ENCODE assay signal across 23 cellular contexts in genomic region chr7:129836983-129837382, GRCh38.
DNase-seq lines count a peak whose midpoint lies in the region; ATAC-seq and TF ChIP-seq lines count a peak whose summit lies in the region.
"Had no signal": no experiment of that assay in that cellular context is flagged by ENCODE, and none has a peak within 500 bp of the region (broad histone marks: within the 10 kb centered on the region; RNA-seq: fewer than 3 reads in every experiment).

No MANE protein-coding gene starts in this region.

- peaks cover 74% of the 10 kb centered on the region for H4K20me1 ChIP-seq in neural progenitor cell (ENCODE audit: low read depth)

- H3K36me3 ChIP-seq in HUES64 (ENCODE audit: insufficient read depth, low read length) = peaks cover 24% of the 10 kb centered on the region; the same call in 1 of the 2 replicates
- H3K36me3 ChIP-seq in endodermal cell (ENCODE audit: control insufficient read depth, insufficient read depth, low read length) = peaks cover 55% of the 10 kb centered on the region
- H3K36me3 ChIP-seq in neural progenitor cell = no peaks in the 10 kb centered on the region

- WGBS in HUES64 = 71% methylated on average over 2 of the region's 3 CpGs
- 60 to 90% methylated on average over 1 to 3 of the region's 3 CpGs for WGBS in endodermal cell (ENCODE audit: insufficient coverage in 1 of 2, insufficient read length in 1 of 2), 2 experiments

- peaks cover 33% of the 10 kb centered on the region for H3F3A ChIP-seq in neural progenitor cell (ENCODE audit: low read depth)

- no peak overlapping the region for H3K4me3 Mint-ChIP-seq in endodermal cell
- no peak overlapping the region for H3K4me3 Mint-ChIP-seq in neural progenitor cell
- H3K4me3 Mint-ChIP-seq: activated CD4-positive, alpha-beta memory T cell treated with anti-CD3 and anti-CD28 coated beads for 36 hours; nephron had no signal

- no peaks in the 10 kb centered on the region for H3K36me3 Mint-ChIP-seq in activated naive CD4-positive, alpha-beta T cell treated with anti-CD3 and anti-CD28 coated beads, Interleukin-2, amount 50 U/mL, for 72 hours
- peaks cover 34% of the 10 kb centered on the region for H3K36me3 Mint-ChIP-seq in endodermal cell (ENCODE audit: low read depth)
- H3K36me3 Mint-ChIP-seq in neural progenitor cell = peaks cover 21% of the 10 kb centered on the region

- no peak for DNase-seq in activated naive CD4-positive, alpha-beta T cell treated with anti-CD3 and anti-CD28 coated beads, Interleukin-2, amount 50 U/mL, for 72 hours (ENCODE audit: low spot score in 2 of 2)
- DNase-seq in activated naive CD4-positive, alpha-beta T cell treated with Interleukin-2 at 50 U/mL for 16 hours = no peak
- DNase-seq in endodermal cell (no peak), neural progenitor cell (ENCODE audit: low spot score) (no peak), putamen (ENCODE audit: low spot score) (no peak), NCI-H446 treated with DMSO at 0.1 percent for 48 hours (lab: John Stamatoyannopoulos, UW) (no peak)
- DNase-seq: activated CD4-positive, alpha-beta memory T cell treated with anti-CD3 and anti-CD28 coated beads for 36 hours; activated naive CD4-positive, alpha-beta T cell; activated T-cell treated with anti-CD3 and anti-CD28 coated beads for 4 hours; effector CD8-positive, alpha-beta T cell; gastrocnemius medialis; NCI-H1092 treated with DMSO at 0.1 percent for 48 hours; NCI-H2107; Peyer's patch; posterior cingulate gyrus; substantia nigra; WERI-Rb-1 had no signal

- H3K9ac ChIP-seq in HUES64 (ENCODE audit: low read depth, low read length) (no peak overlapping the region), endodermal cell (ENCODE audit: extremely low read depth, low read length, poor library complexity, severe bottlenecking) (no peak overlapping the region), neural progenitor cell (no peak overlapping the region)
- H3K9ac ChIP-seq: BLaER1 treated with 17β-estradiol and CSF1 and Interleukin-3, amounts not matched to agents 10 nM and 100 nM had no signal

- peak overlapping the region; percentile 51 to 53 for H3K27ac Mint-ChIP-seq in activated naive CD4-positive, alpha-beta T cell treated with anti-CD3 and anti-CD28 coated beads, Interleukin-2, amount 50 U/mL, for 72 hours
- H3K27ac Mint-ChIP-seq in endodermal cell (peak overlapping the region; percentile 17), neural progenitor cell (peak overlapping the region; percentile 51)
- H3K27ac Mint-ChIP-seq: activated CD4-positive, alpha-beta memory T cell treated with anti-CD3 and anti-CD28 coated beads for 36 hours had no signal

- peaks cover 20% of the 10 kb centered on the region for H3K79me2 ChIP-seq in neural progenitor cell (ENCODE audit: low read depth)

- H3K9me3 Mint-ChIP-seq in activated naive CD4-positive, alpha-beta T cell treated with anti-CD3 and anti-CD28 coated beads, Interleukin-2, amount 50 U/mL, for 72 hours = no peaks in the 10 kb centered on the region
- H3K9me3 Mint-ChIP-seq in endodermal cell (no peaks in the 10 kb centered on the region), neural progenitor cell (no peaks in the 10 kb centered on the region)
- H3K9me3 Mint-ChIP-seq: activated CD4-positive, alpha-beta memory T cell treated with anti-CD3 and anti-CD28 coated beads for 36 hours; nephron had no signal

- H3K9me3 ChIP-seq in HUES64 (ENCODE audit: insufficient read depth, low read depth, low read length) (no peaks in the 10 kb centered on the region), endodermal cell (ENCODE audit: control insufficient read depth, low read length) (no peaks in the 10 kb centered on the region), neural progenitor cell (ENCODE audit: low read depth) (no peaks in the 10 kb centered on the region)
- H3K9me3 ChIP-seq: BLaER1 treated with 17β-estradiol and CSF1 and Interleukin-3, amounts not matched to agents 10 nM and 100 nM; gastrocnemius medialis; Peyer's patch had no signal

- TF ChIP-seq CTCF in endodermal cell (conservative IDR thresholded peaks at IDR 0.05) = no peak
- no peak for TF ChIP-seq CTCF in neural progenitor cell (IDR thresholded peaks at IDR 0.05)

- H3K4me1 ChIP-seq in HUES64 (ENCODE audit: insufficient read depth, low read length) (peaks cover 60% of the 10 kb centered on the region), endodermal cell (ENCODE audit: control insufficient read depth, insufficient read depth, low read length) (peaks cover under 1% of the 10 kb centered on the region), neural progenitor cell (peaks cover 33% of the 10 kb centered on the region)
- H3K4me1 ChIP-seq: Peyer's patch had no signal

- H3K4me3 ChIP-seq in HUES64 (ENCODE audit: low read length) (no peak overlapping the region), endodermal cell (ENCODE audit: low read length) (no peak overlapping the region), neural progenitor cell (no peak overlapping the region)
- H3K4me3 ChIP-seq: BLaER1 treated with 17β-estradiol and CSF1 and Interleukin-3, amounts not matched to agents 10 nM and 100 nM; gastrocnemius medialis; Peyer's patch had no signal

- H3K4me2 ChIP-seq in neural progenitor cell = no peak overlapping the region

- H3K4me1 Mint-ChIP-seq in endodermal cell (peaks cover 8% of the 10 kb centered on the region), neural progenitor cell (peaks cover 20% of the 10 kb centered on the region)

- H2AFZ ChIP-seq in neural progenitor cell (replicated peaks) = no peak overlapping the region

- H3K27ac ChIP-seq in HUES64 (ENCODE audit: low read depth, low read length) = peak overlapping the region; percentile 23; the same call in 1 of the 2 replicates
- no peak overlapping the region for H3K27ac ChIP-seq in endodermal cell (ENCODE audit: low read depth, low read length)
- H3K27ac ChIP-seq in neural progenitor cell = peak overlapping the region; percentile 60
- H3K27ac ChIP-seq: BLaER1 treated with 17β-estradiol and CSF1 and Interleukin-3, amounts not matched to agents 10 nM and 100 nM; gastrocnemius medialis; Peyer's patch; WERI-Rb-1 had no signal

- H3K27me3 ChIP-seq in HUES64 (ENCODE audit: insufficient read depth, low read length) = no peaks in the 10 kb centered on the region
- no peaks in the 10 kb centered on the region for H3K27me3 ChIP-seq in endodermal cell (ENCODE audit: control insufficient read depth, insufficient read depth, low read length, poor library complexity, severe bottlenecking)
- H3K27me3 ChIP-seq in neural progenitor cell = no peaks in the 10 kb centered on the region
- H3K27me3 ChIP-seq: gastrocnemius medialis, Peyer's patch had no signal

- ATAC-seq in activated naive CD4-positive, alpha-beta T cell treated with anti-CD3 and anti-CD28 coated beads, Interleukin-2, amount 50 U/mL, for 72 hours = no peak
- no peak for ATAC-seq in HG03521 (IDR thresholded peaks at IDR 0.05; ENCODE audit: unreplicated experiment)
- ATAC-seq: esophagus mucosa, gastrocnemius medialis, HepG2 had no signal

- H3K27me3 Mint-ChIP-seq in endodermal cell (ENCODE audit: insufficient read depth) (peaks cover 9% of the 10 kb centered on the region), neural progenitor cell (ENCODE audit: insufficient read depth, low read depth) (peaks cover 4% of the 10 kb centered on the region)
- H3K27me3 Mint-ChIP-seq: activated CD4-positive, alpha-beta memory T cell treated with anti-CD3 and anti-CD28 coated beads for 36 hours had no signal
